In the genomic region with DNA sequence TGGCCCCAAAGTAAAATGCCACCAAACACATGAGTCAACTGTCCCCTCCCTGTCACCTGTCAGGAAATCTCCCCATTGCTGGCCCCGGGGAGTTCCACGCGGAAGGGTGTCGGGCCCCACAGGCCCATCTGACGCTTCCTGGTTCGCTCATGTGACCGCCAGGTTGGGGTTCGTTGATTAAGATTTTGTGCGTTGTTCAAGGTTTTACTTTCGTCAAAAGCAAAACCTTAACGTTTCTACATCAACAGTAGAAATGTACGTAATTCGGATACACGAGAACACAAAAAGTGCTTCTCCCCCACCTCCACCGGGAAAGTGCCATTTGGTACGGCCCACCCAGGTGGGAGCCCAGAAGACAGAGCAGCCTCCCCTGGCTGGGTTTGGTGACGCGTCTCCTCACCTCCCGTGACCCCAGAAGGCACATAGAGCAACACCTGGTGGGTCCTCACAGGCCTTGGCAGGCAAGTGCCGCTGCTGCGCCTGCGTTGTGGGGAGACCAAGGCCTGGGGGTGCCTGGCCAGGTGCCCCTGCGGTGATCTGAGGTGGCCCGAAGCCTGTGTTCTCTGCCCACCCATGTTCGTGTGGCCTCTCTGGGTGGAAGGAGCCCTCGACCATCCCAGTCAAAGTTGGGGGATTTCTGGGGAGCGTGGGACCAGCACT, we compare ENCODE assay signal across 9 cellular contexts.
DNase-seq lines count a peak whose midpoint lies in the region; ATAC-seq and TF ChIP-seq lines count a peak whose summit lies in the region.
"Had no signal": no experiment of that assay in that cellular context is flagged by ENCODE, and none has a peak within 500 bp of the region (broad histone marks: within the 10 kb centered on the region; RNA-seq: fewer than 3 reads in every experiment).

No MANE protein-coding gene starts in this region.

- H3K4me2 ChIP-seq in BLaER1 treated with 17β-estradiol and CSF1 and Interleukin-3, amounts not matched to agents 10 nM and 100 nM: peak overlapping the region; percentile 71 to 98 (median 94)

- peaks cover 71 to 78% (median 77%) of the 10 kb centered on the region in 10 experiments for H3K4me1 ChIP-seq in BLaER1 treated with 17β-estradiol and CSF1 and Interleukin-3, amounts not matched to agents 10 nM and 100 nM
- H3K4me1 ChIP-seq in body of pancreas: peaks cover 66% of the 10 kb centered on the region

- no peaks in the 10 kb centered on the region for H3K27me3 Mint-ChIP-seq in stimulated activated naive B cell treated with anti-CD40 and anti-IgM and Interleukin-4, amounts not matched to agents 10 μg/mL and 1 μg/mL and 100 μg/mL, for 72 hours

- 78 to 82% methylated on average over 19 to 25 of the region's 27 CpGs for WGBS in body of pancreas, 2 donors

- peaks cover 26 to 39% (median 31%) of the 10 kb centered on the region in 11 experiments; a peak in 21 of 22 replicates for H3K36me3 ChIP-seq in BLaER1 treated with 17β-estradiol and CSF1 and Interleukin-3, amounts not matched to agents 10 nM and 100 nM
- no peaks in the 10 kb centered on the region; the same call in 1 of the 2 replicates for H3K36me3 ChIP-seq in SK-N-MC (ENCODE audit: insufficient read depth, low read length)
- peaks cover 0 to 10% of the 10 kb centered on the region in 2 donors for H3K36me3 ChIP-seq in body of pancreas (replicated peaks in 1 of 2; ENCODE audit: insufficient read depth in 1 of 2, low read depth in 2 of 2)

- H3K27me3 ChIP-seq in BLaER1 treated with 17β-estradiol and CSF1 and Interleukin-3, amounts not matched to agents 10 nM and 100 nM: peaks cover 0 to 24% (median 0%) of the 10 kb centered on the region in 11 experiments; a peak in 3 of 22 replicates
- no peaks in the 10 kb centered on the region for H3K27me3 ChIP-seq in body of pancreas

- peak overlapping the region in 8 of 11 experiments; percentile 29 to 52 (median 38); a peak in 15 of 22 replicates for H3K9ac ChIP-seq in BLaER1 treated with 17β-estradiol and CSF1 and Interleukin-3, amounts not matched to agents 10 nM and 100 nM
- no peak overlapping the region for H3K9ac ChIP-seq in SK-N-MC (ENCODE audit: insufficient read length)
- H3K9ac ChIP-seq: parathyroid adenoma had no signal

- H3K27ac Mint-ChIP-seq in stimulated activated naive B cell treated with anti-CD40 and anti-IgM and Interleukin-4, amounts not matched to agents 10 μg/mL and 1 μg/mL and 100 μg/mL, for 72 hours: peak overlapping the region; percentile 98

- peaks cover 35 to 50% of the 10 kb centered on the region in 2 donors for H3K36me3 Mint-ChIP-seq in stimulated activated naive B cell treated with anti-CD40 and anti-IgM and Interleukin-4, amounts not matched to agents 10 μg/mL and 1 μg/mL and 100 μg/mL, for 72 hours

- H3K4me3 ChIP-seq in BLaER1 treated with 17β-estradiol and CSF1 and Interleukin-3, amounts not matched to agents 10 nM and 100 nM: peak overlapping the region in 1 of 10 experiments; percentile 38; a peak in 1 of 20 replicates
- H3K4me3 ChIP-seq in SK-N-MC (no peak overlapping the region), body of pancreas (no peak overlapping the region)

- H4K20me1 ChIP-seq in BLaER1 treated with 17β-estradiol and CSF1 and Interleukin-3, amounts not matched to agents 10 nM and 100 nM: peaks cover 90 to 98% (median 96%) of the 10 kb centered on the region in 11 experiments

- H3K9me3 ChIP-seq in BLaER1 treated with 17β-estradiol and CSF1 and Interleukin-3, amounts not matched to agents 10 nM and 100 nM (replicated peaks in 1 of 11): no peaks in the 10 kb centered on the region
- no peaks in the 10 kb centered on the region for H3K9me3 ChIP-seq in SK-N-MC (ENCODE audit: low read depth, low read length)
- H3K9me3 ChIP-seq in body of pancreas: no peaks in the 10 kb centered on the region

- peaks cover 63 to 100% of the 10 kb centered on the region in 2 donors for H3K4me1 Mint-ChIP-seq in stimulated activated naive B cell treated with anti-CD40 and anti-IgM and Interleukin-4, amounts not matched to agents 10 μg/mL and 1 μg/mL and 100 μg/mL, for 72 hours

- TF ChIP-seq POLR2A in body of pancreas (IDR thresholded peaks at IDR 0.05): no peak

- ATAC-seq in GM21515 (IDR thresholded peaks at IDR 0.05; ENCODE audit: unreplicated experiment) (peak; percentile 42), body of pancreas (no peak), GM19328 (IDR thresholded peaks at IDR 0.05; ENCODE audit: unreplicated experiment) (no peak)
- peak; percentile 67 for ATAC-seq in stimulated activated naive B cell treated with anti-CD40 and anti-IgM and Interleukin-4, amounts not matched to agents 10 μg/mL and 1 μg/mL and 100 μg/mL, for 72 hours (replicated peaks)

- H3K27ac ChIP-seq in BLaER1 treated with 17β-estradiol and CSF1 and Interleukin-3, amounts not matched to agents 10 nM and 100 nM: peak overlapping the region in 8 of 11 experiments; percentile 11 to 67 (median 50); a peak in 14 of 22 replicates
- peak overlapping the region; percentile 36; the same call in 1 of the 2 replicates for H3K27ac ChIP-seq in SK-N-MC
- H3K27ac ChIP-seq in body of pancreas: peak overlapping the region in 3 of 4 donors; percentile 21 to 87 (median 41)
- H3K27ac ChIP-seq: parathyroid adenoma had no signal

- DNase-seq in SK-N-MC (ENCODE audit: low read depth, low spot score): no peak
- peak in 3 of 4 donors; percentile 29 to 66 (median 43) for DNase-seq in body of pancreas
- DNase-seq in stimulated activated naive B cell treated with anti-CD40 and anti-IgM and Interleukin-4, amounts not matched to agents 10 μg/mL and 1 μg/mL and 100 μg/mL, for 72 hours: peak; percentile 84
- no peak for DNase-seq in dermis blood vessel endothelial cell
- DNase-seq in HuH-7.5 (ENCODE audit: low spot score): no peak

- no peak for TF ChIP-seq CTCF in body of pancreas (IDR thresholded peaks at IDR 0.05)

- H3K4me3 Mint-ChIP-seq in stimulated activated naive B cell treated with anti-CD40 and anti-IgM and Interleukin-4, amounts not matched to agents 10 μg/mL and 1 μg/mL and 100 μg/mL, for 72 hours: peak overlapping the region; percentile 90 to 97

- no peaks in the 10 kb centered on the region for H3K9me3 Mint-ChIP-seq in stimulated activated naive B cell treated with anti-CD40 and anti-IgM and Interleukin-4, amounts not matched to agents 10 μg/mL and 1 μg/mL and 100 μg/mL, for 72 hours

- intact Hi-C loops in body of pancreas (cut with DNase I): no loop called here

Comparison
In these comparisons a context has a peak if more than half of its experiments do, and no peak if none do; other contexts are left out.
1. ATAC-seq: peak in GM21515 (single experiment) and stimulated activated naive B cell treated with anti-CD40 and anti-IgM and Interleukin-4, amounts not matched to agents 10 μg/mL and 1 μg/mL and 100 μg/mL, for 72 hours (2 of 2); none in body of pancreas (single experiment) and GM19328 (single experiment).
2. DNase-seq: peak in body of pancreas (3 of 4) and stimulated activated naive B cell treated with anti-CD40 and anti-IgM and Interleukin-4, amounts not matched to agents 10 μg/mL and 1 μg/mL and 100 μg/mL, for 72 hours (single experiment); none in SK-N-MC (single experiment), dermis blood vessel endothelial cell (single experiment) and HuH-7.5 (single experiment).
3. Peak in every context shown above with its lines, with median percentiles within 50 percentile points of each other: H3K27ac ChIP-seq.